18 cellular contexts compared by ENCODE assay signal in genomic region chr12:26339976-26340375, GRCh38.
DNase-seq lines count a peak whose midpoint lies in the region; ATAC-seq, FAIRE-seq and TF ChIP-seq lines count a peak whose summit lies in the region.
"Had no signal": no experiment of that assay in that cellular context is flagged by ENCODE, and none has a peak within 500 bp of the region (broad histone marks: within the 10 kb centered on the region; RNA-seq: fewer than 3 reads in every experiment).

No MANE protein-coding gene starts in this region.

- H3K4ac ChIP-seq in IMR-90 (ENCODE audit: low read depth, low read length) (peak overlapping the region; percentile 48; the same call in 1 of the 2 replicates), mesenchymal stem cell (ENCODE audit: low read depth in 1 of 2, low read length in 2 of 2) (no peak overlapping the region), neuronal stem cell (ENCODE audit: low read length) (no peak overlapping the region)

- no peak overlapping the region for H3K4me3 Mint-ChIP-seq in astrocyte (ENCODE audit: unreplicated experiment)

- no peaks in the 10 kb centered on the region for H3K9me3 Mint-ChIP-seq in astrocyte (ENCODE audit: unreplicated experiment)

- H3K27me3 ChIP-seq in IMR-90 (ENCODE audit: control insufficient read depth, insufficient read depth, low read length): no peaks in the 10 kb centered on the region
- H3K27me3 ChIP-seq in astrocyte (ENCODE audit: insufficient read depth, low read length): no peaks in the 10 kb centered on the region
- H3K27me3 ChIP-seq in mesenchymal stem cell (ENCODE audit: control insufficient read depth in 1 of 2, insufficient read depth in 1 of 2, low read length in 2 of 2): no peaks in the 10 kb centered on the region
- H3K27me3 ChIP-seq in neuronal stem cell (ENCODE audit: control insufficient read depth in 3 of 3, insufficient read depth in 3 of 3, low read depth in 1 of 3, low read length in 3 of 3): no peaks in the 10 kb centered on the region
- H3K27me3 ChIP-seq: BLaER1 had no signal

- FAIRE-seq in astrocyte (lab: Jason Lieb, UNC): no peak
- FAIRE-seq: A549 had no signal

- H3K9me1 ChIP-seq in IMR-90 (ENCODE audit: insufficient read depth, low read length): peaks cover 10% of the 10 kb centered on the region; the same call in 1 of the 2 replicates

- H3K79me2 ChIP-seq in astrocyte (ENCODE audit: insufficient read depth, low read length): no peaks in the 10 kb centered on the region

- TF ChIP-seq RAD21 in IMR-90 (IDR thresholded peaks at IDR 0.05; ENCODE audit: low read length): no peak

- H2BK5ac ChIP-seq in IMR-90 (ENCODE audit: low read depth, low read length, poor library complexity, severe bottlenecking): no peak overlapping the region
- H2BK5ac ChIP-seq in mesenchymal stem cell (ENCODE audit: low read depth, low read length, poor library complexity, severe bottlenecking): no peak overlapping the region
- H2BK5ac ChIP-seq in neuronal stem cell (ENCODE audit: low read length): no peak overlapping the region

- H2AK9ac ChIP-seq in IMR-90 (replicated peaks; ENCODE audit: low read depth, low read length, poor library complexity): peak overlapping the region; percentile 55

- H3K18ac ChIP-seq in IMR-90 (ENCODE audit: low read depth, low read length): no peak overlapping the region
- no peak overlapping the region for H3K18ac ChIP-seq in mesenchymal stem cell (ENCODE audit: low read depth in 1 of 2, low read length in 2 of 2)
- no peak overlapping the region for H3K18ac ChIP-seq in neuronal stem cell (ENCODE audit: low read length)

- H3K27ac ChIP-seq in IMR-90 (ENCODE audit: insufficient read depth, low read length) (no peak overlapping the region), astrocyte (ENCODE audit: low read depth, low read length) (peak overlapping the region; percentile 58), mesenchymal stem cell (ENCODE audit: low read length, poor library complexity, severe bottlenecking) (no peak overlapping the region), neuronal stem cell (replicated peaks; ENCODE audit: low read length) (no peak overlapping the region), coronary artery (no peak overlapping the region)
- H3K27ac ChIP-seq: A549, BLaER1 had no signal

- TF ChIP-seq POLR2A in IMR-90 (IDR thresholded peaks at IDR 0.05; ENCODE audit: low read depth, low read length): no peak

- H3K4me1 Mint-ChIP-seq in astrocyte (ENCODE audit: low read depth, unreplicated experiment): peaks cover 42% of the 10 kb centered on the region

- H3K4me1 ChIP-seq in IMR-90 (ENCODE audit: control insufficient read depth, insufficient read depth, low read length): peaks cover 2% of the 10 kb centered on the region; the same call in 1 of the 2 replicates
- H3K4me1 ChIP-seq in astrocyte (ENCODE audit: insufficient read depth, low read length): peaks cover 22% of the 10 kb centered on the region
- peaks cover 7% of the 10 kb centered on the region for H3K4me1 ChIP-seq in mesenchymal stem cell (ENCODE audit: control insufficient read depth, insufficient read depth, low read depth, low read length)
- H3K4me1 ChIP-seq in neuronal stem cell (ENCODE audit: control insufficient read depth in 2 of 2, insufficient read depth in 1 of 2, low read depth in 1 of 2, low read length in 2 of 2): peaks cover 5 to 39% of the 10 kb centered on the region in 2 donors

- H2AK5ac ChIP-seq in IMR-90 (ENCODE audit: low read depth, low read length) (no peak overlapping the region), mesenchymal stem cell (ENCODE audit: low read length, severe bottlenecking) (no peak overlapping the region), neuronal stem cell (ENCODE audit: low read depth, low read length) (no peak overlapping the region)

- no peak overlapping the region for H4K5ac ChIP-seq in IMR-90 (ENCODE audit: low read depth, low read length)

- H2BK120ac ChIP-seq in IMR-90 (ENCODE audit: low read depth, low read length) (no peak overlapping the region), mesenchymal stem cell (ENCODE audit: low read depth, low read length) (no peak overlapping the region), neuronal stem cell (ENCODE audit: low read depth, low read length) (no peak overlapping the region)

- H2BK15ac ChIP-seq in IMR-90 (ENCODE audit: low read depth, low read length) (no peak overlapping the region), mesenchymal stem cell (ENCODE audit: low read depth, poor library complexity, severe bottlenecking) (no peak overlapping the region), neuronal stem cell (ENCODE audit: low read length) (no peak overlapping the region)

- H3K79me1 ChIP-seq in IMR-90 (ENCODE audit: low read depth in 1 of 2, low read length in 2 of 2) (no peaks in the 10 kb centered on the region), mesenchymal stem cell (replicated peaks; ENCODE audit: low read length, poor library complexity, severe bottlenecking) (no peaks in the 10 kb centered on the region), neuronal stem cell (ENCODE audit: low read depth, low read length) (no peaks in the 10 kb centered on the region)

- intact Hi-C loops in IMR-90 (cut with micrococcal nuclease): loop anchor here (2.0 kb wide), 1 partner anchor 65 kb away; no protein-coding TSS in a partner anchor
- intact Hi-C loops in head of caudate nucleus (cut with DNase I): loop anchor here (2.0 kb wide), 1 partner anchor 217 kb away; no protein-coding TSS in a partner anchor

- POLR2A ChIA-PET in IMR-90 (lab: Charles Lee; ENCODE audit: unreplicated experiment): no interaction called here

- H4K20me1 ChIP-seq in IMR-90 (ENCODE audit: insufficient read depth, low read length): no peaks in the 10 kb centered on the region
- no peaks in the 10 kb centered on the region for H4K20me1 ChIP-seq in astrocyte (ENCODE audit: insufficient read depth, low read length)
- H4K20me1 ChIP-seq: BLaER1 had no signal

- H3K27me3 Mint-ChIP-seq in astrocyte (ENCODE audit: low read depth, unreplicated experiment): no peaks in the 10 kb centered on the region

- H3K9me3 ChIP-seq in IMR-90 (ENCODE audit: control insufficient read depth, insufficient read depth, low read length) (no peaks in the 10 kb centered on the region), astrocyte (ENCODE audit: insufficient read depth, low read depth, low read length) (no peaks in the 10 kb centered on the region), mesenchymal stem cell (ENCODE audit: control insufficient read depth, low read length) (no peaks in the 10 kb centered on the region), neuronal stem cell (replicated peaks in 1 of 2; ENCODE audit: control insufficient read depth in 2 of 2, insufficient read depth in 1 of 2, low read depth in 1 of 2, low read length in 2 of 2) (no peaks in the 10 kb centered on the region)
- H3K9me3 ChIP-seq: A549, BLaER1 had no signal

- DNase-seq in IMR-90 (no peak), astrocyte (ENCODE audit: low read depth) (no peak), mesenchymal stem cell (no peak), neuronal stem cell (ENCODE audit: low spot score) (no peak), head of caudate nucleus (no peak), epidermal melanocyte (ENCODE audit: insufficient read length, low spot score) (no peak), NCI-H2227 treated with DMSO at 0.1 percent for 48 hours (lab: John Stamatoyannopoulos, UW) (no peak), coronary artery (ENCODE audit: low spot score) (no peak)
- DNase-seq: DMS79, GOT3, NCI-H1417, NCI-H187, NCI-H2107, NCI-H510A treated with DMSO at 0.1 percent for 48 hours, NCI-H774, Right ventricle myocardium superior had no signal

- BruUV-seq in IMR-90 (replicated peaks; lab: Mats Ljungman, UMichigan): no TSS peak

- TF ChIP-seq CTCF in IMR-90 (conservative IDR thresholded peaks at IDR 0.05; ENCODE audit: low read depth, low read length) (no peak), astrocyte (IDR thresholded peaks at IDR 0.05; ENCODE audit: insufficient read depth, low read depth, low read length) (no peak), coronary artery (IDR thresholded peaks at IDR 0.05) (no peak)

- in situ Hi-C loops in IMR-90 (cut with MboI; ENCODE audit: low sequenced_read_pairs): no loop called here

- H4K91ac ChIP-seq in IMR-90 (ENCODE audit: insufficient read depth, low read depth, low read length) (no peak overlapping the region), mesenchymal stem cell (ENCODE audit: low read length) (no peak overlapping the region), neuronal stem cell (ENCODE audit: low read depth, low read length, poor library complexity) (no peak overlapping the region)

- no peak overlapping the region for H3K23ac ChIP-seq in IMR-90 (ENCODE audit: low read depth, low read length)
- no peak overlapping the region for H3K23ac ChIP-seq in mesenchymal stem cell (ENCODE audit: low read length in 2 of 2)
- H3K23ac ChIP-seq in neuronal stem cell (ENCODE audit: low read depth, low read length, poor library complexity): no peak overlapping the region

- peak overlapping the region in 1 of 2 experiments; percentile 10 for H2BK12ac ChIP-seq in mesenchymal stem cell (ENCODE audit: low read length in 2 of 2)
- H2BK12ac ChIP-seq in neuronal stem cell (ENCODE audit: low read length): no peak overlapping the region

- ATAC-seq in IMR-90 (ENCODE audit: low read depth): no peak

- no peak overlapping the region for H4K8ac ChIP-seq in IMR-90 (ENCODE audit: low read depth in 2 of 2, low read length in 2 of 2)
- H4K8ac ChIP-seq in mesenchymal stem cell (ENCODE audit: low read length): peak overlapping the region; percentile 31
- no peak overlapping the region for H4K8ac ChIP-seq in neuronal stem cell (ENCODE audit: low read depth, low read length)

- H3K4me2 ChIP-seq in IMR-90 (ENCODE audit: low read depth, low read length) (no peak overlapping the region), astrocyte (ENCODE audit: low read length) (peak overlapping the region; percentile 69), mesenchymal stem cell (ENCODE audit: low read length, poor library complexity, severe bottlenecking) (no peak overlapping the region), neuronal stem cell (ENCODE audit: insufficient read depth, low read length, poor library complexity, severe bottlenecking) (no peak overlapping the region)
- H3K4me2 ChIP-seq: A549 had no signal

- H3K36me3 Mint-ChIP-seq in astrocyte (ENCODE audit: low read depth, unreplicated experiment): no peaks in the 10 kb centered on the region

- H2AFZ ChIP-seq in IMR-90 (replicated peaks; ENCODE audit: low read length, poor library complexity): no peak overlapping the region
- peak overlapping the region; percentile 28 for H2AFZ ChIP-seq in astrocyte (ENCODE audit: low read depth, low read length)
- no peak overlapping the region for H2AFZ ChIP-seq in mesenchymal stem cell (ENCODE audit: low read depth, low read length)
- H2AFZ ChIP-seq in neuronal stem cell (ENCODE audit: low read length): peak overlapping the region; percentile 91

- H3K56ac ChIP-seq in IMR-90 (ENCODE audit: extremely low read depth, insufficient read depth, low read length): no peak overlapping the region

- H3K4me3 ChIP-seq in IMR-90 (ENCODE audit: insufficient read depth, low read depth, low read length): no peak overlapping the region
- H3K4me3 ChIP-seq in astrocyte (ENCODE audit: insufficient read depth, low read depth, low read length): no peak overlapping the region
- H3K4me3 ChIP-seq in mesenchymal stem cell (ENCODE audit: insufficient read depth in 1 of 2, low read depth in 1 of 2, low read length in 2 of 2): no peak overlapping the region
- H3K4me3 ChIP-seq in neuronal stem cell (ENCODE audit: low read length in 2 of 2): no peak overlapping the region
- H3K4me3 ChIP-seq in coronary artery: no peak overlapping the region
- H3K4me3 ChIP-seq: A549, BLaER1 had no signal

- no peak overlapping the region for H3K9ac ChIP-seq in IMR-90 (ENCODE audit: low read depth, low read length)
- peak overlapping the region; percentile 20 for H3K9ac ChIP-seq in astrocyte (ENCODE audit: low read length)
- H3K9ac ChIP-seq in mesenchymal stem cell (ENCODE audit: low read length): no peak overlapping the region
- H3K9ac ChIP-seq in neuronal stem cell (ENCODE audit: low read depth, low read length, poor library complexity): no peak overlapping the region
- H3K9ac ChIP-seq: BLaER1 had no signal

- H3K36me3 ChIP-seq in IMR-90 (ENCODE audit: control insufficient read depth, insufficient read depth, low read length): no peaks in the 10 kb centered on the region
- H3K36me3 ChIP-seq in astrocyte (ENCODE audit: insufficient read depth, low read length): no peaks in the 10 kb centered on the region
- H3K36me3 ChIP-seq in mesenchymal stem cell (ENCODE audit: control insufficient read depth in 1 of 2, insufficient read depth in 2 of 2, low read depth in 1 of 2, low read length in 2 of 2): peaks cover 0 to 3% of the 10 kb centered on the region in 2 experiments
- no peaks in the 10 kb centered on the region for H3K36me3 ChIP-seq in neuronal stem cell (replicated peaks in 1 of 2; ENCODE audit: control insufficient read depth in 2 of 2, insufficient read depth in 2 of 2, low read length in 2 of 2)
- H3K36me3 ChIP-seq: BLaER1 had no signal

- dilution Hi-C loops in IMR-90 (cut with HindIII; ENCODE audit: low sequenced_read_pairs, unreplicated experiment): no loop called here

- H3K14ac ChIP-seq in IMR-90 (replicated peaks; ENCODE audit: low read depth, low read length) (no peak overlapping the region), mesenchymal stem cell (ENCODE audit: low read length in 2 of 2) (no peak overlapping the region), neuronal stem cell (ENCODE audit: low read length) (no peak overlapping the region)

- WGBS in IMR-90 (ENCODE audit: extremely low coverage in 2 of 2, insufficient read length in 1 of 2), 2 experiments: 100% methylated on average over 2 of the region's 13 CpGs; no CpG with 5 or more reads in 1 of the 2 experiments
- 97% methylated on average over 10 of the region's 13 CpGs for WGBS in mesenchymal stem cell
- WGBS in neuronal stem cell (ENCODE audit: extremely low coverage in 2 of 2, insufficient read length in 2 of 2, insufficient replicate concordance in 1 of 2), 2 donors: no CpG with 5 or more reads among the region's 13 CpGs

- no peak overlapping the region for H2BK20ac ChIP-seq in IMR-90 (ENCODE audit: low read depth, low read length)

- CTCF ChIA-PET in IMR-90 (lab: Yijun Ruan, JAX): interaction anchor here (0.6 kb wide), 1 partner anchor 1197 kb away, joined by 7 read pairs; no protein-coding TSS in a partner anchor

- H3K27ac Mint-ChIP-seq in astrocyte (ENCODE audit: unreplicated experiment): peak overlapping the region; percentile 90

Comparison
In these comparisons a context has a peak if more than half of its experiments do, and no peak if none do; other contexts are left out.
1. H2AFZ ChIP-seq: peak in astrocyte (single experiment) and neuronal stem cell (single experiment); none in IMR-90 (single experiment) and mesenchymal stem cell (single experiment).